ENCODE assay signal across 23 cellular contexts in the genomic region with DNA sequence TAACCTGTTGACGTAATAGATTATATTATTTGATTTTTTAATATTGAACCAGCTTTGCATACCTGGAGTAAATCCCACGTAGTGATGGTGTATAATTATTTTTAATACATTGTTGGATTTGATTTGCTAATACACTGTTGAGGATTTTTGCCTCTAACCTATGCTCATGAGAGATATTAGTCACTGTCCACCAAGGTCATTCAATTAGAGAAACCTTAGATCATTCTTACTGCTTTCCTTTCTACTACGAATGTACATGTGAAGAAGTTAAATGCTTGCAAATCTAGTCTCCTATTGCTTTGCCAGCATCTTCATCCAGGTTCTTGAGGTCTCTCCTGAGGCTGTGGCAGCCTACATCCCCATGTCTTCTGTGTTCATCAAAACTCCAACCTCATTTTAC. TPM values are rescaled to one million over a fixed set of nuclear protein-coding genes. Genes with fewer than 3 reads are reported as not detected.
DNase-seq lines count a peak whose midpoint lies in the region; ATAC-seq, FAIRE-seq and TF ChIP-seq lines count a peak whose summit lies in the region.
"Had no signal": no experiment of that assay in that cellular context is flagged by ENCODE, and none has a peak within 500 bp of the region (broad histone marks: within the 10 kb centered on the region; RNA-seq: fewer than 3 reads in every experiment).

No MANE protein-coding gene starts in this region.

- peak; percentile 67 for FAIRE-seq in keratinocyte (lab: Jason Lieb, UNC)
- FAIRE-seq: GM19239, HTR-8/SVneo had no signal

- no peak overlapping the region for H3K4me2 ChIP-seq in keratinocyte (ENCODE audit: control insufficient read depth, extremely low read depth, insufficient read depth, low read depth, low read length)

- dilution Hi-C loops in keratinocyte (cut with MboI; ENCODE audit: extremely low pct_ligation_motif_present, low sequenced_read_pairs) = no loop called here

- H3K27ac ChIP-seq in right cardiac atrium (ENCODE audit: low read length) (peak overlapping the region; percentile 64), heart left ventricle (peak overlapping the region in 6 of 12 donors; percentile 18 to 78 (median 59)), adrenal gland (peak overlapping the region; percentile 67 to 93 (median 71)), keratinocyte (ENCODE audit: control insufficient read depth, insufficient read depth, low read length) (no peak overlapping the region)
- H3K27ac ChIP-seq: HL-60, RWPE1, SJSA1 had no signal

- no peak for TF ChIP-seq CTCF in heart left ventricle (IDR thresholded peaks at IDR 0.05)
- no peak for TF ChIP-seq CTCF in adrenal gland (IDR thresholded peaks at IDR 0.05)
- no peak for TF ChIP-seq CTCF in keratinocyte (optimal IDR thresholded peaks at IDR 0.05 in 1 of 3, IDR thresholded peaks at IDR 0.05 in 1 of 3, conservative IDR thresholded peaks at IDR 0.05 in 1 of 3; ENCODE audit: extremely low read depth in 1 of 3, insufficient read depth in 2 of 3, low read length in 3 of 3)

- peaks cover 16% of the 10 kb centered on the region for H4K20me1 ChIP-seq in keratinocyte (ENCODE audit: control insufficient read depth, extremely low read depth, insufficient read depth, low read length)

- DNase-seq in right cardiac atrium (no peak), heart left ventricle (no peak), adrenal gland (no peak), keratinocyte (ENCODE audit: low read depth, low spot score) (no peak), NCI-H2171 treated with DMSO at 0.1 percent for 48 hours (lab: John Stamatoyannopoulos, UW) (no peak), NCI-H345 (lab: John Stamatoyannopoulos, UW) (no peak)
- DNase-seq in stimulated activated effector memory CD8-positive, alpha-beta T cell treated with anti-CD3 and anti-CD28 coated beads, Interleukin-12 subunit alpha, Interleukin-12 subunit beta, amount 100 ng/mL, for 72 hours (ENCODE audit: low spot score in 2 of 2) = no peak
- DNase-seq: ACHN, AML-193, DMS153, NCI-H1436, NCI-H2029, NCI-H2171, NCI-H748 treated with DMSO at 0.1 percent for 48 hours, PC-3 had no signal

- peaks cover 2% of the 10 kb centered on the region for H3K9me1 ChIP-seq in keratinocyte (ENCODE audit: control insufficient read depth, extremely low read depth, insufficient read depth, low read length)

- peak overlapping the region; percentile 9 for H3K27ac Mint-ChIP-seq in stimulated activated effector memory CD8-positive, alpha-beta T cell treated with anti-CD3 and anti-CD28 coated beads, Interleukin-12 subunit alpha, Interleukin-12 subunit beta, amount 100 ng/mL, for 72 hours

- H3K4me1 ChIP-seq in right cardiac atrium (ENCODE audit: control insufficient read depth, insufficient read depth, low read length) = peaks cover 4% of the 10 kb centered on the region
- H3K4me1 ChIP-seq in heart left ventricle = peaks cover 6 to 82% (median 50%) of the 10 kb centered on the region in 12 donors
- H3K4me1 ChIP-seq in adrenal gland (replicated peaks in 1 of 2) = peaks cover 42 to 93% of the 10 kb centered on the region in 2 donors
- H3K4me1 ChIP-seq in keratinocyte (ENCODE audit: control insufficient read depth, extremely low read depth, insufficient read depth, low read length) = peaks cover 13% of the 10 kb centered on the region

- H3K79me2 ChIP-seq in keratinocyte (ENCODE audit: control insufficient read depth, insufficient read depth, low read length) = peaks cover 83% of the 10 kb centered on the region

- ATAC-seq in right cardiac atrium (no peak), heart left ventricle (no peak), GM21717 (IDR thresholded peaks at IDR 0.05; ENCODE audit: unreplicated experiment) (no peak)
- no peak for ATAC-seq in stimulated activated effector memory CD8-positive, alpha-beta T cell treated with anti-CD3 and anti-CD28 coated beads, Interleukin-12 subunit alpha, Interleukin-12 subunit beta, amount 100 ng/mL, for 72 hours
- ATAC-seq: PC-3 had no signal

- H3K4me1 Mint-ChIP-seq in stimulated activated effector memory CD8-positive, alpha-beta T cell treated with anti-CD3 and anti-CD28 coated beads, Interleukin-12 subunit alpha, Interleukin-12 subunit beta, amount 100 ng/mL, for 72 hours = peaks cover 68% of the 10 kb centered on the region

- peaks cover 63% of the 10 kb centered on the region for H3K36me3 Mint-ChIP-seq in stimulated activated effector memory CD8-positive, alpha-beta T cell treated with anti-CD3 and anti-CD28 coated beads, Interleukin-12 subunit alpha, Interleukin-12 subunit beta, amount 100 ng/mL, for 72 hours

- TF ChIP-seq POLR2A in heart left ventricle (IDR thresholded peaks at IDR 0.05) = no peak
- peak in 1 of 2 donors; percentile 39 for TF ChIP-seq POLR2A in adrenal gland (IDR thresholded peaks at IDR 0.05)

- no peak overlapping the region for H3K4me3 ChIP-seq in right cardiac atrium (ENCODE audit: low read length)
- H3K4me3 ChIP-seq in heart left ventricle = no peak overlapping the region
- H3K4me3 ChIP-seq in adrenal gland = no peak overlapping the region
- H3K4me3 ChIP-seq in keratinocyte (ENCODE audit: control insufficient read depth in 2 of 3, extremely low read depth in 1 of 3, insufficient read depth in 2 of 3, low read depth in 1 of 3, low read length in 3 of 3) = no peak overlapping the region
- H3K4me3 ChIP-seq: HAP-1, SJSA1 had no signal

- H3K4me3 Mint-ChIP-seq in stimulated activated effector memory CD8-positive, alpha-beta T cell treated with anti-CD3 and anti-CD28 coated beads, Interleukin-12 subunit alpha, Interleukin-12 subunit beta, amount 100 ng/mL, for 72 hours = no peak overlapping the region
- H3K4me3 Mint-ChIP-seq: CD14-positive monocyte had no signal

- no peak overlapping the region for H2AFZ ChIP-seq in keratinocyte (ENCODE audit: control insufficient read depth, low read length)

- H3K9me3 ChIP-seq in right cardiac atrium (ENCODE audit: control insufficient read depth, low read length) (no peaks in the 10 kb centered on the region), heart left ventricle (no peaks in the 10 kb centered on the region), adrenal gland (replicated peaks in 1 of 3) (no peaks in the 10 kb centered on the region), keratinocyte (ENCODE audit: control insufficient read depth, low read depth, low read length) (no peaks in the 10 kb centered on the region)
- H3K9me3 ChIP-seq: HAP-1, SJSA1 had no signal

- H3K36me3 ChIP-seq in heart left ventricle (peaks cover 0 to 58% (median 37%) of the 10 kb centered on the region in 9 donors), adrenal gland (replicated peaks in 1 of 2) (peaks cover 0 to 22% of the 10 kb centered on the region in 2 donors), keratinocyte (ENCODE audit: control insufficient read depth in 2 of 2, extremely low read depth in 1 of 2, insufficient read depth in 2 of 2, low read length in 2 of 2) (peaks cover 10 to 25% of the 10 kb centered on the region in 2 experiments)

- H3K9me3 Mint-ChIP-seq in stimulated activated effector memory CD8-positive, alpha-beta T cell treated with anti-CD3 and anti-CD28 coated beads, Interleukin-12 subunit alpha, Interleukin-12 subunit beta, amount 100 ng/mL, for 72 hours = no peaks in the 10 kb centered on the region

- intact Hi-C loops in right cardiac atrium (cut with DNase I) = no loop called here
- intact Hi-C loops in heart left ventricle (cut with DNase I) = no loop called here
- intact Hi-C loops in adrenal gland (cut with DNase I) = no loop called here

- H3K9ac ChIP-seq in keratinocyte (ENCODE audit: control insufficient read depth, extremely low read depth, insufficient read depth, low read length) = no peak overlapping the region

- no peaks in the 10 kb centered on the region for H3K27me3 ChIP-seq in right cardiac atrium (ENCODE audit: control insufficient read depth, insufficient read depth)
- no peaks in the 10 kb centered on the region for H3K27me3 ChIP-seq in heart left ventricle
- no peaks in the 10 kb centered on the region for H3K27me3 ChIP-seq in adrenal gland
- H3K27me3 ChIP-seq in keratinocyte (ENCODE audit: control insufficient read depth, extremely low read depth, insufficient read depth, low read length) = no peaks in the 10 kb centered on the region
- H3K27me3 ChIP-seq: SJSA1 had no signal

- WGBS in right cardiac atrium = 76% methylated on average over 3 of the region's 3 CpGs
- 45 to 64% (median 58%) methylated on average over 3 of the region's 3 CpGs for WGBS in heart left ventricle, 4 donors
- 43 to 58% (median 51%) methylated on average over 3 of the region's 3 CpGs for WGBS in adrenal gland, 4 donors

RNA-seq across cellular contexts. Expression of a gene that starts 6.7 kb away (rescaled TPM):
- total RNA-seq in right cardiac atrium (100 to 1,000 TPM; 457 to 558 (median 512) TPM), heart left ventricle (1,000 to 10,000 TPM in 1 of 9 donors, 100 to 1,000 TPM in 8; 492 to 1,259 (median 784) TPM), adrenal gland (100 to 1,000 TPM; 453 to 870 (median 536) TPM)
- polyA plus RNA-seq in right cardiac atrium (1,079 TPM), heart left ventricle (1,000 to 10,000 TPM in 1 of 2 donors, 100 to 1,000 TPM in 1; 963 to 1,062 TPM), adrenal gland (1,000 to 10,000 TPM in 1 of 3 donors, 100 to 1,000 TPM in 2; 549 to 1,397 (median 778) TPM), keratinocyte (298 to 496 TPM (median 378 TPM) in 3 replicates)
- polyA plus RNA-seq in keratinocyte (2011; ENCODE audit: low read depth) = 175 TPM
- polyA plus RNA-seq in keratinocyte (2011; cell fraction: cytosol; rRNA removed) = 281 and 548 TPM in 2 replicates
- 173 and 184 TPM in 2 replicates for polyA plus RNA-seq in keratinocyte (2011; cell fraction: nucleus; rRNA removed)
- 218 and 340 TPM in 2 replicates for polyA plus RNA-seq in keratinocyte (2012; ENCODE audit: low replicate concordance)
- polyA minus RNA-seq in keratinocyte = 92.7 to 147 TPM (median 103 TPM) in 3 replicates
- 142 TPM for polyA minus RNA-seq in keratinocyte (2011; cell fraction: cytosol; rRNA and poly(A)+ RNA removed)
- 31.1 and 52.8 TPM in 2 replicates for polyA minus RNA-seq in keratinocyte (2011; cell fraction: nucleus; rRNA and poly(A)+ RNA removed)

RNA-seq across cellular contexts. Expression of a gene that starts 6.8 kb away (rescaled TPM):
- 1 to 10 TPM; 7.9 to 9.9 (median 8.8) TPM for total RNA-seq in right cardiac atrium
- polyA plus RNA-seq in right cardiac atrium = 7.1 TPM
- total RNA-seq in heart left ventricle = 10 to 100 TPM in 1 of 9 donors, 1 to 10 TPM in 8; 2.5 to 10.7 (median 5.7) TPM
- 1 to 10 TPM; 5.5 to 8.1 TPM for polyA plus RNA-seq in heart left ventricle
- total RNA-seq in adrenal gland = 10 to 100 TPM in 3 of 8 donors, 1 to 10 TPM in 4, under 1 TPM in 1; 0.42 to 13.3 (median 9.5) TPM
- polyA plus RNA-seq in adrenal gland = 10 to 100 TPM; 16.7 to 19.9 (median 19.0) TPM
- polyA plus RNA-seq in keratinocyte = 4.4 to 15.1 TPM (median 6.2 TPM) in 3 replicates
- polyA plus RNA-seq in keratinocyte (2011; ENCODE audit: low read depth) = 35.0 TPM
- 5.4 and 8.9 TPM in 2 replicates for polyA plus RNA-seq in keratinocyte (2011; cell fraction: cytosol; rRNA removed)
- 7.2 and 15.7 TPM in 2 replicates for polyA plus RNA-seq in keratinocyte (2011; cell fraction: nucleus; rRNA removed)
- 10.3 and 10.6 TPM in 2 replicates for polyA plus RNA-seq in keratinocyte (2012; ENCODE audit: low replicate concordance)
- 0.33 to 4.1 TPM (median 1.8 TPM) in 3 replicates for polyA minus RNA-seq in keratinocyte
- 1.9 TPM for polyA minus RNA-seq in keratinocyte (2011; cell fraction: cytosol; rRNA and poly(A)+ RNA removed)
- polyA minus RNA-seq in keratinocyte (2011; cell fraction: nucleus; rRNA and poly(A)+ RNA removed) = 3.8 and 5.3 TPM in 2 replicates

RNA-seq across cellular contexts. Expression of a gene that starts 23.7 kb away (rescaled TPM):
- total RNA-seq in right cardiac atrium (10 to 100 TPM in 2 of 4 donors, 1 to 10 TPM in 2; 7.9 to 11.3 (median 9.6) TPM), heart left ventricle (10 to 100 TPM in 6 of 9 donors, 1 to 10 TPM in 3; 5.9 to 14.0 (median 12.4) TPM), adrenal gland (10 to 100 TPM in 2 of 8 donors, 1 to 10 TPM in 6; 4.5 to 12.0 (median 9.2) TPM)
- polyA plus RNA-seq in right cardiac atrium (4.7 TPM), heart left ventricle (1 to 10 TPM; 5.7 to 6.8 TPM), adrenal gland (10 to 100 TPM in 1 of 3 donors, 1 to 10 TPM in 2; 3.5 to 16.6 (median 5.6) TPM), keratinocyte (0.80 to 4.1 TPM (median 2.0 TPM) in 3 replicates)
- 8.1 TPM for polyA plus RNA-seq in keratinocyte (2011; ENCODE audit: low read depth)
- polyA plus RNA-seq in keratinocyte (2011; cell fraction: cytosol; rRNA removed) = 2.2 and 2.7 TPM in 2 replicates
- 2.8 and 3.8 TPM in 2 replicates for polyA plus RNA-seq in keratinocyte (2011; cell fraction: nucleus; rRNA removed)
- 3.9 and 5.5 TPM in 2 replicates for polyA plus RNA-seq in keratinocyte (2012; ENCODE audit: low replicate concordance)
- 0.82 to 1.9 TPM (median 1.8 TPM) in 3 replicates for polyA minus RNA-seq in keratinocyte
- polyA minus RNA-seq in keratinocyte (2011; cell fraction: cytosol; rRNA and poly(A)+ RNA removed) = 1.2 TPM
- 1.8 and 4.1 TPM in 2 replicates for polyA minus RNA-seq in keratinocyte (2011; cell fraction: nucleus; rRNA and poly(A)+ RNA removed)
